15 cellular contexts compared by ENCODE assay signal in the genomic region with DNA sequence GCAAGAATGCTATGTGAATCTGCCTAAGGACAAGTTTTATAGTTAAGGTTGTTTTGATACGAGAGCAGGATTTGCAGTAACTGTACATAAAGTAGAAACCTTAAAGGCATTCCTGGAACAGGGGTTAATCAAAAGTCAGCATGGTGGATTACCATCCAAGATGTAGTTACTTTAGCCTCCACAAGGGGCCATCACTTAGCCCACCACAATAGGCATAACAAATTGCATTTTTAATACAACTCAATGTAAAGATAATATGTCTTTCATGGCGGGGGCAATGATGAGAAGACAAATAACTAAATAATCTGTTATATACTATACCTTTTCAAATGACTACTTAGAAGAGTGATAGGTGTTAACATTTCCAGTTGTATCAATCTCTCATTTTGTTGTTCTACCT.
DNase-seq lines count a peak whose midpoint lies in the region; ATAC-seq and TF ChIP-seq lines count a peak whose summit lies in the region.
"Had no signal": no experiment of that assay in that cellular context is flagged by ENCODE, and none has a peak within 500 bp of the region (broad histone marks: within the 10 kb centered on the region; RNA-seq: fewer than 3 reads in every experiment).

No MANE protein-coding gene starts in this region.

- no peak overlapping the region for H3K18ac ChIP-seq in mesendoderm (ENCODE audit: low read length)

- ATAC-seq in HG03103 (IDR thresholded peaks at IDR 0.05; ENCODE audit: low read depth, unreplicated experiment) (peak; percentile 77), GM19328 (IDR thresholded peaks at IDR 0.05; ENCODE audit: unreplicated experiment) (no peak)
- ATAC-seq: upper lobe of right lung had no signal

- TF ChIP-seq CTCF in astrocyte of the cerebellum (IDR thresholded peaks at IDR 0.05; ENCODE audit: low read depth, low read length, missing control alignments) (peak; percentile 39), dorsolateral prefrontal cortex (IDR thresholded peaks at IDR 0.05 in 54 of 56, conservative IDR thresholded peaks at IDR 0.05 in 2 of 56; ENCODE audit: low read depth in 1 of 56, partially characterized antibody in 56 of 56) (peak in 6 of 56 donors; percentile 5 to 27 (median 16))

- no peak overlapping the region for H3K4ac ChIP-seq in mesendoderm (ENCODE audit: low read depth, low read length)

- H3K27ac ChIP-seq in mesendoderm (ENCODE audit: low read depth, low read length) (no peak overlapping the region), dorsolateral prefrontal cortex (no peak overlapping the region)
- H3K27ac ChIP-seq: sigmoid colon, upper lobe of right lung had no signal

- WGBS in mesendoderm (ENCODE audit: extremely low coverage, insufficient coverage, low lambda C conversion rate) = no CpG with 5 or more reads among the region's 2 CpGs

- H3K4me1 ChIP-seq in mesendoderm (ENCODE audit: control insufficient read depth, low read depth, low read length) = no peaks in the 10 kb centered on the region
- H3K4me1 ChIP-seq: sigmoid colon, upper lobe of right lung had no signal

- no peak overlapping the region for H3K4me2 ChIP-seq in mesendoderm (ENCODE audit: low read length)

- H3K79me1 ChIP-seq in mesendoderm (ENCODE audit: low read length) = no peaks in the 10 kb centered on the region

- in situ Hi-C loops in astrocyte of the cerebellum (cut with HindIII; ENCODE audit: low sequenced_read_pairs) = no loop called here
- in situ Hi-C loops in G401 (cut with HindIII; ENCODE audit: low sequenced_read_pairs) = no loop called here

- H2AK5ac ChIP-seq in mesendoderm (ENCODE audit: low read length) = no peak overlapping the region

- no peaks in the 10 kb centered on the region for H3K79me2 ChIP-seq in mesendoderm (ENCODE audit: control insufficient read depth, insufficient read depth, low read length)

- H2BK120ac ChIP-seq in mesendoderm (ENCODE audit: low read depth, low read length) = no peak overlapping the region

- no peak overlapping the region for H2BK15ac ChIP-seq in mesendoderm (replicated peaks; ENCODE audit: low read depth)

- H3K36me3 ChIP-seq in mesendoderm (ENCODE audit: control insufficient read depth, insufficient read depth, low read length) = no peaks in the 10 kb centered on the region
- H3K36me3 ChIP-seq: sigmoid colon, upper lobe of right lung had no signal

- H3K56ac ChIP-seq in mesendoderm (ENCODE audit: low read length) = no peak overlapping the region

- H3K27me3 ChIP-seq in mesendoderm (ENCODE audit: insufficient read depth, low read length, poor library complexity) (no peaks in the 10 kb centered on the region), dorsolateral prefrontal cortex (no peaks in the 10 kb centered on the region)
- H3K27me3 ChIP-seq: sigmoid colon, upper lobe of right lung had no signal

- H2BK5ac ChIP-seq in mesendoderm (ENCODE audit: low read length) = no peak overlapping the region

- H4K8ac ChIP-seq in mesendoderm (ENCODE audit: low read depth, low read length) = no peak overlapping the region

- peak; percentile 8 for DNase-seq in ELR (ENCODE audit: low read depth)
- DNase-seq in astrocyte of the cerebellum (ENCODE audit: low read depth) = no peak
- peak; percentile 5 for DNase-seq in mesendoderm
- no peak for DNase-seq in activated gamma-delta T cell (lab: John Stamatoyannopoulos, UW)
- no peak for DNase-seq in dorsolateral prefrontal cortex
- DNase-seq in G401 (ENCODE audit: low spot score) = no peak
- DNase-seq: activated CD4-positive, alpha-beta T cell treated with anti-CD3 and anti-CD28 coated beads for 4 hours; activated gamma-delta T cell treated with Interleukin-2 at 50 U/mL for 16 hours; cortex of kidney; hypothalamus; NCI-H510A; sigmoid colon; upper lobe of right lung had no signal

- no peak overlapping the region for H3K9ac ChIP-seq in mesendoderm (ENCODE audit: low read length)

- H3K4me3 ChIP-seq in astrocyte of the cerebellum (ENCODE audit: low read depth, low read length) (no peak overlapping the region), mesendoderm (ENCODE audit: low read length) (no peak overlapping the region), dorsolateral prefrontal cortex (no peak overlapping the region)
- H3K4me3 ChIP-seq: sigmoid colon, upper lobe of right lung had no signal

- no peak overlapping the region for H3K23ac ChIP-seq in mesendoderm (ENCODE audit: low read length)

- intact Hi-C loops in dorsolateral prefrontal cortex (cut with DNase I) = no loop called here

- H4K5ac ChIP-seq in mesendoderm (ENCODE audit: low read length) = no peak overlapping the region

Comparison
In these comparisons a context has a peak if more than half of its experiments do, and no peak if none do; other contexts are left out.
1. DNase-seq: peak in ELR (single experiment) and mesendoderm (single experiment); none in astrocyte of the cerebellum (single experiment), activated gamma-delta T cell (single experiment), dorsolateral prefrontal cortex (0 of 10) and G401 (single experiment).